ENCODE assay signal across 9 cellular contexts in genomic region chr10:75428434-75429158, GRCh38. TPM values are rescaled to one million over a fixed set of nuclear protein-coding genes. Genes with fewer than 3 reads are reported as not detected.
DNase-seq lines count a peak whose midpoint lies in the region; ATAC-seq and TF ChIP-seq lines count a peak whose summit lies in the region.
"Had no signal": no experiment of that assay in that cellular context is flagged by ENCODE, and none has a peak within 500 bp of the region (broad histone marks: within the 10 kb centered on the region; RNA-seq: fewer than 3 reads in every experiment).

No MANE protein-coding gene starts in this region.

- peak; percentile 23 for DNase-seq in NK-92 treated with Interleukin-12 subunit alpha and Interleukin-12 subunit beta, amount 100 ng/mL, for 24 hours (lab: John Stamatoyannopoulos, UW)
- DNase-seq in NK-92 (lab: John Stamatoyannopoulos, UW; ENCODE audit: unreplicated experiment) (no peak), SIG-M5 (lab: John Stamatoyannopoulos, UW) (peak; percentile 1), fibroblast of the aortic adventitia (ENCODE audit: low read depth) (peak; percentile 28), stromal cell of bone marrow (ENCODE audit: low read depth) (peak; percentile 40)
- DNase-seq: activated T-cell treated with anti-CD3 and anti-CD28 coated beads for 4 hours had no signal

- ATAC-seq in GM21717 (IDR thresholded peaks at IDR 0.05; ENCODE audit: unreplicated experiment) (no peak), GM21576 (IDR thresholded peaks at IDR 0.05; ENCODE audit: unreplicated experiment) (no peak), GM18909 (IDR thresholded peaks at IDR 0.05; ENCODE audit: poor library complexity, unreplicated experiment) (no peak)

- no peak overlapping the region for H3K4me3 ChIP-seq in fibroblast of the aortic adventitia (ENCODE audit: low read depth, low read length)

- TF ChIP-seq CTCF in fibroblast of the aortic adventitia (IDR thresholded peaks at IDR 0.05; ENCODE audit: insufficient read depth, low read length): no peak

RNA-seq across cellular contexts. Expression of gene LRMDA, which starts 2.8 kb away (rescaled TPM):
- 3.6 and 6.3 TPM in 2 replicates for total RNA-seq in fibroblast of the aortic adventitia (ENCODE audit: low replicate concordance)

RNA-seq across cellular contexts. Expression of gene ZNF503, which starts 27.0 kb away (rescaled TPM):
- total RNA-seq in fibroblast of the aortic adventitia (ENCODE audit: low replicate concordance): 21.7 and 29.8 TPM in 2 replicates
